ENCODE assay signal across 8 cellular contexts in genomic region chr6:166627039-166627874, GRCh38. TPM values are rescaled to one million over a fixed set of nuclear protein-coding genes. Genes with fewer than 3 reads are reported as not detected.
DNase-seq lines count a peak whose midpoint lies in the region; ATAC-seq, FAIRE-seq and TF ChIP-seq lines count a peak whose summit lies in the region.

TSS of gene RPS6KA2 (minus strand) at chr6:166627251. CDS start at chr6:166627019, 232 bp downstream.

- H3K4me3 ChIP-seq in BJ (ENCODE audit: low read depth, low read length): peak within 1 kb of the TSS; percentile 73
- H3K4me3 ChIP-seq in colonic mucosa: peak within 1 kb of the TSS; percentile 85

- H3K9ac ChIP-seq in colonic mucosa (ENCODE audit: low read depth in 2 of 2, low read length in 2 of 2): peak within 1 kb of the TSS; percentile 69 to 74

- H3K36me3 ChIP-seq in BJ (ENCODE audit: control insufficient read depth, insufficient read depth, low read length): no peaks in the 10 kb centered on the region
- H3K36me3 ChIP-seq in colonic mucosa: no peaks in the 10 kb centered on the region

- peaks cover 6% of the 10 kb centered on the region for H3K4me1 ChIP-seq in colonic mucosa

- peak within 1 kb of the TSS; percentile 79 for H3K27ac ChIP-seq in colonic mucosa

- CTCF ChIA-PET in BJ (lab: Yijun Ruan, JAX): interaction anchor here (1.0 to 1.5 kb wide), 3 partner anchors 30 to 138 kb away, joined by 4 to 6 read pairs (median 4); no protein-coding TSS in a partner anchor

- no peaks in the 10 kb centered on the region for H3K9me3 ChIP-seq in colonic mucosa

- H3K27me3 ChIP-seq in BJ (ENCODE audit: control insufficient read depth, insufficient read depth, low read length) (no peaks in the 10 kb centered on the region), colonic mucosa (no peaks in the 10 kb centered on the region)

- FAIRE-seq in GM19239 (lab: Jason Lieb, UNC): peak; percentile 98

- TF ChIP-seq CTCF in BJ (IDR thresholded peaks at IDR 0.05; ENCODE audit: insufficient read depth, low read depth, low read length) (no peak), colonic mucosa (IDR thresholded peaks at IDR 0.05) (no peak)

- DNase-seq in BJ (ENCODE audit: low read depth) (peak; percentile 98), GM19239 (ENCODE audit: insufficient read length, low spot score) (peak; percentile 95), NCI-H510A treated with DMSO at 0.1 percent for 48 hours (lab: John Stamatoyannopoulos, UW) (peak; percentile 79), colonic mucosa (peak; percentile 100), kidney tubule cell (ENCODE audit: low spot score) (peak; percentile 99)
- peak; percentile 100 for DNase-seq in activated CD4-positive, alpha-beta T cell treated with anti-CD3 and anti-CD28 coated beads for 48 hours
- DNase-seq in stimulated activated CD4-positive, alpha-beta T cell treated with anti-CD3 and anti-CD28 coated beads, Interleukin-1b, Interleukin-23, amount 100 ng/mL, for 1 hour (ENCODE audit: low read depth in 2 of 2): peak; percentile 99 to 100

- POLR2A ChIA-PET in BJ (lab: Charles Lee): interaction anchor here (0.7 kb wide), 1 partner anchor 45 kb away, joined by 3 read pairs; no protein-coding TSS in a partner anchor

- ATAC-seq in HG03442 (IDR thresholded peaks at IDR 0.05; ENCODE audit: unreplicated experiment): peak; percentile 86

- intact Hi-C loops in colonic mucosa (cut with DNase I): no loop called here

RNA-seq across cellular contexts. Expression of gene RPS6KA2, which starts in this region (rescaled TPM):
- 60.7 and 80.8 TPM in 2 replicates for polyA plus RNA-seq in BJ (2011; rRNA removed)
- 69.2 and 82.5 TPM in 2 replicates for polyA minus RNA-seq in BJ (2011; rRNA and poly(A)+ RNA removed)
- total RNA-seq in colonic mucosa: 10 to 100 TPM in 1 of 2 donors, 1 to 10 TPM in 1; 7.8 to 13.6 TPM

Comparison
In these comparisons a context has a peak if more than half of its experiments do, and no peak if none do; other contexts are left out.
1. Peak in every context shown above with its lines: DNase-seq, ATAC-seq, H3K4me3 ChIP-seq and H3K27ac ChIP-seq.